1 cellular context compared by ENCODE assay signal in the genomic region with DNA sequence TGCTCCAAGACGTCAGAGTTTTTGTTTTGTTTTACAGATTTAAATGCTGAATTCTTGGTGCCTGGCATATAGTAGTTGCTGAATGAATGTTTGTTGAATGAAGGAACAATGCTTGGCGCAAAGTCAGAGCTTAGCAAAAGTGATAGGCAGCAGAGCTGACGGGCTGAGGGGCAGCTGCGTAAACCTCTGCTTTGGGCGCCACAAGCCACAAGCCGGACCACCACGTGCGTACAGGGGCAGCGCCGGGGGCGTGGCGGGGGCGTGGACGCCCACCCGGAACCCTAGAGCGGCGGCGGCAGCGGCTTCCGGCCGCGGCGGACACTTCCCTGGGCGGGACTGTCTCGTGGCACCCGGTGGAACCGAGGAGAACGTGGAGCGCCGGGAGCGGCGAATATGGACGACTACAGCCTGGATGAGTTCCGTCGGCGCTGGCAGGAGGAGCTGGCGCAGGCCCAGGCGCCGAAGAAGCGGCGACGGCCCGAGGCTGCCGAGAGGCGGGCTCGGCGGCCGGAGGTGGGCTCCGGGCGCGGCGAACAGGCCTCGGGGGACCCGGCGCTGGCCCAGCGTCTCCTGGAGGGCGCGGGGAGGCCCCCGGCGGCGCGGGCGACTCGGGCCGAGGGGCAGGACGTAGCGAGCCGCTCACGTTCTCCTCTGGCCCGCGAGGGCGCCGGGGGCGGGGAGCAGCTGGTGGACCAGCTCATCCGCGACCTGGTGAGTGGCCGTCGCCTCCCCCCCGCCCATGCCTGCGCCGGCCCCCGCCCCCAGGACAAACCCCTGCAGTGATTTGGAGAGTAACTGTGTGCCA.
TF ChIP-seq lines count a peak whose summit lies in the region.

A gene with protein sequence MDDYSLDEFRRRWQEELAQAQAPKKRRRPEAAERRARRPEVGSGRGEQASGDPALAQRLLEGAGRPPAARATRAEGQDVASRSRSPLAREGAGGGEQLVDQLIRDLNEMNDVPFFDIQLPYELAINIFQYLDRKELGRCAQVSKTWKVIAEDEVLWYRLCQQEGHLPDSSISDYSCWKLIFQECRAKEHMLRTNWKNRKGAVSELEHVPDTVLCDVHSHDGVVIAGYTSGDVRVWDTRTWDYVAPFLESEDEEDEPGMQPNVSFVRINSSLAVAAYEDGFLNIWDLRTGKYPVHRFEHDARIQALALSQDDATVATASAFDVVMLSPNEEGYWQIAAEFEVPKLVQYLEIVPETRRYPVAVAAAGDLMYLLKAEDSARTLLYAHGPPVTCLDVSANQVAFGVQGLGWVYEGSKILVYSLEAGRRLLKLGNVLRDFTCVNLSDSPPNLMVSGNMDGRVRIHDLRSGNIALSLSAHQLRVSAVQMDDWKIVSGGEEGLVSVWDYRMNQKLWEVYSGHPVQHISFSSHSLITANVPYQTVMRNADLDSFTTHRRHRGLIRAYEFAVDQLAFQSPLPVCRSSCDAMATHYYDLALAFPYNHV (plus strand): TSS at position 306 of the 805 bp plus-strand sequence. CDS start 88 bp downstream, at position 394.

TF ChIP-seq in HepG2, 621 proteins besides CTCF, POLR2A, EP300 and RAD21 (continued from another document and continues in another):
- TF ChIP-seq, protein P1, sequence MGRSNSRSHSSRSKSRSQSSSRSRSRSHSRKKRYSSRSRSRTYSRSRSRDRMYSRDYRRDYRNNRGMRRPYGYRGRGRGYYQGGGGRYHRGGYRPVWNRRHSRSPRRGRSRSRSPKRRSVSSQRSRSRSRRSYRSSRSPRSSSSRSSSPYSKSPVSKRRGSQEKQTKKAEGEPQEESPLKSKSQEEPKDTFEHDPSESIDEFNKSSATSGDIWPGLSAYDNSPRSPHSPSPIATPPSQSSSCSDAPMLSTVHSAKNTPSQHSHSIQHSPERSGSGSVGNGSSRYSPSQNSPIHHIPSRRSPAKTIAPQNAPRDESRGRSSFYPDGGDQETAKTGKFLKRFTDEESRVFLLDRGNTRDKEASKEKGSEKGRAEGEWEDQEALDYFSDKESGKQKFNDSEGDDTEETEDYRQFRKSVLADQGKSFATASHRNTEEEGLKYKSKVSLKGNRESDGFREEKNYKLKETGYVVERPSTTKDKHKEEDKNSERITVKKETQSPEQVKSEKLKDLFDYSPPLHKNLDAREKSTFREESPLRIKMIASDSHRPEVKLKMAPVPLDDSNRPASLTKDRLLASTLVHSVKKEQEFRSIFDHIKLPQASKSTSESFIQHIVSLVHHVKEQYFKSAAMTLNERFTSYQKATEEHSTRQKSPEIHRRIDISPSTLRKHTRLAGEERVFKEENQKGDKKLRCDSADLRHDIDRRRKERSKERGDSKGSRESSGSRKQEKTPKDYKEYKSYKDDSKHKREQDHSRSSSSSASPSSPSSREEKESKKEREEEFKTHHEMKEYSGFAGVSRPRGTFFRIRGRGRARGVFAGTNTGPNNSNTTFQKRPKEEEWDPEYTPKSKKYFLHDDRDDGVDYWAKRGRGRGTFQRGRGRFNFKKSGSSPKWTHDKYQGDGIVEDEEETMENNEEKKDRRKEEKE (IDR thresholded peaks at IDR 0.05), result no peak
- TF ChIP-seq, protein P2, sequence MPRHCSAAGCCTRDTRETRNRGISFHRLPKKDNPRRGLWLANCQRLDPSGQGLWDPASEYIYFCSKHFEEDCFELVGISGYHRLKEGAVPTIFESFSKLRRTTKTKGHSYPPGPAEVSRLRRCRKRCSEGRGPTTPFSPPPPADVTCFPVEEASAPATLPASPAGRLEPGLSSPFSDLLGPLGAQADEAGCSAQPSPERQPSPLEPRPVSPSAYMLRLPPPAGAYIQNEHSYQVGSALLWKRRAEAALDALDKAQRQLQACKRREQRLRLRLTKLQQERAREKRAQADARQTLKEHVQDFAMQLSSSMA (CRISPR knock-in tag; IDR thresholded peaks at IDR 0.05), result peak; percentile 76; the same call in 1 of the 2 replicates
- TF ChIP-seq MAFF (IDR thresholded peaks at IDR 0.05; ENCODE audit: low read depth, low read length), result no peak
- peak; percentile 82 for TF ChIP-seq TAF1 (CRISPR knock-in tag; IDR thresholded peaks at IDR 0.05)
- 0 out of 2 replicates have a peak, but pooled peaks have one; percentile 19 for TF ChIP-seq ZNF264 (CRISPR knock-in tag; IDR thresholded peaks at IDR 0.05)
- TF ChIP-seq, protein P3, sequence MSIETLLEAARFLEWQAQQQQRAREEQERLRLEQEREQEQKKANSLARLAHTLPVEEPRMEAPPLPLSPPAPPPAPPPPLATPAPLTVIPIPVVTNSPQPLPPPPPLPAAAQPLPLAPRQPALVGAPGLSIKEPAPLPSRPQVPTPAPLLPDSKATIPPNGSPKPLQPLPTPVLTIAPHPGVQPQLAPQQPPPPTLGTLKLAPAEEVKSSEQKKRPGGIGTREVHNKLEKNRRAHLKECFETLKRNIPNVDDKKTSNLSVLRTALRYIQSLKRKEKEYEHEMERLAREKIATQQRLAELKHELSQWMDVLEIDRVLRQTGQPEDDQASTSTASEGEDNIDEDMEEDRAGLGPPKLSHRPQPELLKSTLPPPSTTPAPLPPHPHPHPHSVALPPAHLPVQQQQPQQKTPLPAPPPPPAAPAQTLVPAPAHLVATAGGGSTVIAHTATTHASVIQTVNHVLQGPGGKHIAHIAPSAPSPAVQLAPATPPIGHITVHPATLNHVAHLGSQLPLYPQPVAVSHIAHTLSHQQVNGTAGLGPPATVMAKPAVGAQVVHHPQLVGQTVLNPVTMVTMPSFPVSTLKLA (IDR thresholded peaks at IDR 0.05), result peak; percentile 80
- TF ChIP-seq SOX6 (IDR thresholded peaks at IDR 0.05), result no peak
- TF ChIP-seq SOX6 (CRISPR knock-in tag; IDR thresholded peaks at IDR 0.05), result peak; percentile 39
- TF ChIP-seq KMT2A (CRISPR knock-in tag; IDR thresholded peaks at IDR 0.05), result peak; percentile 78
- no peak for TF ChIP-seq NFRKB (IDR thresholded peaks at IDR 0.05)
- TF ChIP-seq ZNF354B (CRISPR knock-in tag; IDR thresholded peaks at IDR 0.05), result no peak; the same call in 1 of the 2 replicates
- TF ChIP-seq ZNF263 (CRISPR knock-in tag; IDR thresholded peaks at IDR 0.05), result 0 out of 2 replicates have a peak, but pooled peaks have one; percentile 20
- TF ChIP-seq SP2 (CRISPR knock-in tag; IDR thresholded peaks at IDR 0.05), result peak; percentile 49; the same call in 1 of the 2 replicates
- TF ChIP-seq MEF2D (CRISPR knock-in tag; IDR thresholded peaks at IDR 0.05), result peak; percentile 31; the same call in 1 of the 2 replicates
- TF ChIP-seq ZNF772 (CRISPR knock-in tag; IDR thresholded peaks at IDR 0.05), result peak; percentile 90
- peak; percentile 76; the same call in 1 of the 2 replicates for TF ChIP-seq ZNF552 (CRISPR knock-in tag; IDR thresholded peaks at IDR 0.05; ENCODE audit: borderline replicate concordance)
- TF ChIP-seq NFE2L1 (CRISPR knock-in tag; IDR thresholded peaks at IDR 0.05; ENCODE audit: borderline replicate concordance), result no peak
- peak; percentile 85; the same call in 1 of the 2 replicates for TF ChIP-seq TBX2 (CRISPR knock-in tag; IDR thresholded peaks at IDR 0.05; ENCODE audit: borderline replicate concordance)
- peak; percentile 85; the same call in 1 of the 2 replicates for TF ChIP-seq ZNF619 (CRISPR knock-in tag; IDR thresholded peaks at IDR 0.05)
- TF ChIP-seq, protein P4, sequence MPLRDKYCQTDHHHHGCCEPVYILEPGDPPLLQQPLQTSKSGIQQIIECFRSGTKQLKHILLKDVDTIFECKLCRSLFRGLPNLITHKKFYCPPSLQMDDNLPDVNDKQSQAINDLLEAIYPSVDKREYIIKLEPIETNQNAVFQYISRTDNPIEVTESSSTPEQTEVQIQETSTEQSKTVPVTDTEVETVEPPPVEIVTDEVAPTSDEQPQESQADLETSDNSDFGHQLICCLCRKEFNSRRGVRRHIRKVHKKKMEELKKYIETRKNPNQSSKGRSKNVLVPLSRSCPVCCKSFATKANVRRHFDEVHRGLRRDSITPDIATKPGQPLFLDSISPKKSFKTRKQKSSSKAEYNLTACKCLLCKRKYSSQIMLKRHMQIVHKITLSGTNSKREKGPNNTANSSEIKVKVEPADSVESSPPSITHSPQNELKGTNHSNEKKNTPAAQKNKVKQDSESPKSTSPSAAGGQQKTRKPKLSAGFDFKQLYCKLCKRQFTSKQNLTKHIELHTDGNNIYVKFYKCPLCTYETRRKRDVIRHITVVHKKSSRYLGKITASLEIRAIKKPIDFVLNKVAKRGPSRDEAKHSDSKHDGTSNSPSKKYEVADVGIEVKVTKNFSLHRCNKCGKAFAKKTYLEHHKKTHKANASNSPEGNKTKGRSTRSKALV (CRISPR knock-in tag; IDR thresholded peaks at IDR 0.05), result peak; percentile 81; the same call in 1 of the 2 replicates
- no peak for TF ChIP-seq ZNF260 (CRISPR knock-in tag; IDR thresholded peaks at IDR 0.05; ENCODE audit: borderline replicate concordance, low read depth)
- TF ChIP-seq ZNF747 (CRISPR knock-in tag; IDR thresholded peaks at IDR 0.05; ENCODE audit: borderline replicate concordance), result peak; percentile 81; the same call in 1 of the 2 replicates
- no peak for TF ChIP-seq PAWR (CRISPR knock-in tag; IDR thresholded peaks at IDR 0.05; ENCODE audit: borderline replicate concordance)
- TF ChIP-seq ZNF12 (CRISPR knock-in tag; IDR thresholded peaks at IDR 0.05), result peak; percentile 31; the same call in 1 of the 2 replicates
- 0 out of 2 replicates have a peak, but pooled peaks have one; percentile 56 for TF ChIP-seq ZNF598 (CRISPR knock-in tag; IDR thresholded peaks at IDR 0.05; ENCODE audit: borderline replicate concordance)
- no peak for TF ChIP-seq ATAD3A (CRISPR knock-in tag; IDR thresholded peaks at IDR 0.05)
- TF ChIP-seq, protein P5, sequence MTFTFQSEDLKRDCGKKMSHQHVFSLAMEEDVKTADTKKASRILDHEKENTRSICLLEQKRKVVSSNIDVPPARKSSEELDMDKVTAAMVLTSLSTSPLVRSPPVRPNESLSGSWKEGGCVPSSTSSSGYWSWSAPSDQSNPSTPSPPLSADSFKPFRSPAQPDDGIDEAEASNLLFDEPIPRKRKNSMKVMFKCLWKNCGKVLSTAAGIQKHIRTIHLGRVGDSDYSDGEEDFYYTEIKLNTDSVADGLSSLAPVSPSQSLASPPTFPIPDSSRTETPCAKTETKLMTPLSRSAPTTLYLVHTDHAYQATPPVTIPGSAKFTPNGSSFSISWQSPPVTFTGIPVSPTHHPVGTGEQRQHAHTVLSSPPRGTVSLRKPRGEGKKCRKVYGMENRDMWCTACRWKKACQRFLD (CRISPR knock-in tag; IDR thresholded peaks at IDR 0.05; ENCODE audit: borderline replicate concordance), result peak; percentile 57; the same call in 1 of the 2 replicates
- TF ChIP-seq, protein P6, sequence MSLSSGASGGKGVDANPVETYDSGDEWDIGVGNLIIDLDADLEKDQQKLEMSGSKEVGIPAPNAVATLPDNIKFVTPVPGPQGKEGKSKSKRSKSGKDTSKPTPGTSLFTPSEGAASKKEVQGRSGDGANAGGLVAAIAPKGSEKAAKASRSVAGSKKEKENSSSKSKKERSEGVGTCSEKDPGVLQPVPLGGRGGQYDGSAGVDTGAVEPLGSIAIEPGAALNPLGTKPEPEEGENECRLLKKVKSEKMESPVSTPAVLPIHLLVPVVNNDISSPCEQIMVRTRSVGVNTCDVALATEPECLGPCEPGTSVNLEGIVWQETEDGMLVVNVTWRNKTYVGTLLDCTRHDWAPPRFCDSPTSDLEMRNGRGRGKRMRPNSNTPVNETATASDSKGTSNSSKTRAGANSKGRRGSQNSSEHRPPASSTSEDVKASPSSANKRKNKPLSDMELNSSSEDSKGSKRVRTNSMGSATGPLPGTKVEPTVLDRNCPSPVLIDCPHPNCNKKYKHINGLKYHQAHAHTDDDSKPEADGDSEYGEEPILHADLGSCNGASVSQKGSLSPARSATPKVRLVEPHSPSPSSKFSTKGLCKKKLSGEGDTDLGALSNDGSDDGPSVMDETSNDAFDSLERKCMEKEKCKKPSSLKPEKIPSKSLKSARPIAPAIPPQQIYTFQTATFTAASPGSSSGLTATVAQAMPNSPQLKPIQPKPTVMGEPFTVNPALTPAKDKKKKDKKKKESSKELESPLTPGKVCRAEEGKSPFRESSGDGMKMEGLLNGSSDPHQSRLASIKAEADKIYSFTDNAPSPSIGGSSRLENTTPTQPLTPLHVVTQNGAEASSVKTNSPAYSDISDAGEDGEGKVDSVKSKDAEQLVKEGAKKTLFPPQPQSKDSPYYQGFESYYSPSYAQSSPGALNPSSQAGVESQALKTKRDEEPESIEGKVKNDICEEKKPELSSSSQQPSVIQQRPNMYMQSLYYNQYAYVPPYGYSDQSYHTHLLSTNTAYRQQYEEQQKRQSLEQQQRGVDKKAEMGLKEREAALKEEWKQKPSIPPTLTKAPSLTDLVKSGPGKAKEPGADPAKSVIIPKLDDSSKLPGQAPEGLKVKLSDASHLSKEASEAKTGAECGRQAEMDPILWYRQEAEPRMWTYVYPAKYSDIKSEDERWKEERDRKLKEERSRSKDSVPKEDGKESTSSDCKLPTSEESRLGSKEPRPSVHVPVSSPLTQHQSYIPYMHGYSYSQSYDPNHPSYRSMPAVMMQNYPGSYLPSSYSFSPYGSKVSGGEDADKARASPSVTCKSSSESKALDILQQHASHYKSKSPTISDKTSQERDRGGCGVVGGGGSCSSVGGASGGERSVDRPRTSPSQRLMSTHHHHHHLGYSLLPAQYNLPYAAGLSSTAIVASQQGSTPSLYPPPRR (CRISPR knock-in tag; IDR thresholded peaks at IDR 0.05; ENCODE audit: borderline replicate concordance), result peak; percentile 63; the same call in 1 of the 2 replicates
- TF ChIP-seq ZNF737 (CRISPR knock-in tag; IDR thresholded peaks at IDR 0.05; ENCODE audit: borderline replicate concordance), result no peak
- TF ChIP-seq CHD4 (IDR thresholded peaks at IDR 0.05; ENCODE audit: borderline replicate concordance, low read length), result 0 out of 2 replicates have a peak, but pooled peaks have one; percentile 80
- TF ChIP-seq ZNF530 (CRISPR knock-in tag; IDR thresholded peaks at IDR 0.05; ENCODE audit: low read depth), result no peak
- TF ChIP-seq ZNF749 (CRISPR knock-in tag; IDR thresholded peaks at IDR 0.05; ENCODE audit: borderline replicate concordance), result peak; percentile 71; the same call in 1 of the 2 replicates
- TF ChIP-seq MBD4 (IDR thresholded peaks at IDR 0.05; ENCODE audit: borderline replicate concordance, low read length), result no peak
- TF ChIP-seq, protein P7, sequence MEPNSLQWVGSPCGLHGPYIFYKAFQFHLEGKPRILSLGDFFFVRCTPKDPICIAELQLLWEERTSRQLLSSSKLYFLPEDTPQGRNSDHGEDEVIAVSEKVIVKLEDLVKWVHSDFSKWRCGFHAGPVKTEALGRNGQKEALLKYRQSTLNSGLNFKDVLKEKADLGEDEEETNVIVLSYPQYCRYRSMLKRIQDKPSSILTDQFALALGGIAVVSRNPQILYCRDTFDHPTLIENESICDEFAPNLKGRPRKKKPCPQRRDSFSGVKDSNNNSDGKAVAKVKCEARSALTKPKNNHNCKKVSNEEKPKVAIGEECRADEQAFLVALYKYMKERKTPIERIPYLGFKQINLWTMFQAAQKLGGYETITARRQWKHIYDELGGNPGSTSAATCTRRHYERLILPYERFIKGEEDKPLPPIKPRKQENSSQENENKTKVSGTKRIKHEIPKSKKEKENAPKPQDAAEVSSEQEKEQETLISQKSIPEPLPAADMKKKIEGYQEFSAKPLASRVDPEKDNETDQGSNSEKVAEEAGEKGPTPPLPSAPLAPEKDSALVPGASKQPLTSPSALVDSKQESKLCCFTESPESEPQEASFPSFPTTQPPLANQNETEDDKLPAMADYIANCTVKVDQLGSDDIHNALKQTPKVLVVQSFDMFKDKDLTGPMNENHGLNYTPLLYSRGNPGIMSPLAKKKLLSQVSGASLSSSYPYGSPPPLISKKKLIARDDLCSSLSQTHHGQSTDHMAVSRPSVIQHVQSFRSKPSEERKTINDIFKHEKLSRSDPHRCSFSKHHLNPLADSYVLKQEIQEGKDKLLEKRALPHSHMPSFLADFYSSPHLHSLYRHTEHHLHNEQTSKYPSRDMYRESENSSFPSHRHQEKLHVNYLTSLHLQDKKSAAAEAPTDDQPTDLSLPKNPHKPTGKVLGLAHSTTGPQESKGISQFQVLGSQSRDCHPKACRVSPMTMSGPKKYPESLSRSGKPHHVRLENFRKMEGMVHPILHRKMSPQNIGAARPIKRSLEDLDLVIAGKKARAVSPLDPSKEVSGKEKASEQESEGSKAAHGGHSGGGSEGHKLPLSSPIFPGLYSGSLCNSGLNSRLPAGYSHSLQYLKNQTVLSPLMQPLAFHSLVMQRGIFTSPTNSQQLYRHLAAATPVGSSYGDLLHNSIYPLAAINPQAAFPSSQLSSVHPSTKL (CRISPR knock-in tag; IDR thresholded peaks at IDR 0.05), result peak; percentile 77
- TF ChIP-seq NBN (conservative IDR thresholded peaks at IDR 0.05), result no peak
- no peak; the same call in 1 of the 2 replicates for TF ChIP-seq SATB2 (CRISPR knock-in tag; IDR thresholded peaks at IDR 0.05)
